26 cellular contexts compared by ENCODE assay signal in the genomic region with DNA sequence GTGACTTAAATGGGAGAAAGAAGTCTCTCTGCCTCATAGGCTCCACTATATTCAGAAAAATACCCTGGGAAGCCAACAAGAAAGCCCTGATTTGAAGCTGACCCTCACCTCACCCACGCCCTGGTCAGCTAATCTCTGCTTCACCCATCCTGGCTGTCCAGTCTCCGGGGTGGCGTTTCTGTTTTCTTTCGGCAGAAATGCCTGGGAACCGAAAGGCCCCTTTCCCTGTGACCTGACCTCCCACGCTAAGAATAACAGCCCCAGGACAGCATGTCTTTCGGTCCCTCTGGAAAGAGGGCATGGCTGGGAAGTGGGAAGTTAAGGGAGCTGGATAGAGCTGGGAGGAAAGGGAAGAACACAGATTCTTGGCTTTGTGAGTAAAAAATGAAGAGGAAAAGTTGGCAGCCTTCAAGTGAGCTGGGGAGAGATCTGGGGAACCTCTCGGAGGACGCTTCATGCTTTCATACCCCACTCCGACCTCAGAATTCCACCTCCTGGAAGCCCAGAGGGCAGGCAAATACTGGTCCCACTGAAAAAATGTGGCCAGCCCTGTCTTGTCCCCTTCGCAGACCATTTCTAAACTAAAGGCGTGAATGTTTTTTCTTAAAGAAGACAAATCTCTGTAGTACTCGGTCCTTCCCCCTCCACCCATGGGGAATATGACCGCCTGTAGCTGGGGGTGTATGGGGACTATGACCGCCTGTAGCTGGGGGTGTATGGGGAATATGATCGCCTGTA.
DNase-seq lines count a peak whose midpoint lies in the region; ATAC-seq and TF ChIP-seq lines count a peak whose summit lies in the region.
"Had no signal": no experiment of that assay in that cellular context is flagged by ENCODE, and none has a peak within 500 bp of the region (broad histone marks: within the 10 kb centered on the region; RNA-seq: fewer than 3 reads in every experiment).

No MANE protein-coding gene starts in this region.

- no peak for TF ChIP-seq POLR2A in suprapubic skin (IDR thresholded peaks at IDR 0.05)

- H3K4me3 ChIP-seq in fibroblast of villous mesenchyme (ENCODE audit: low read depth, low read length) (no peak overlapping the region), mesodermal cell (ENCODE audit: extremely low read depth, insufficient read depth, low read length, poor library complexity, severe bottlenecking) (no peak overlapping the region), suprapubic skin (no peak overlapping the region)
- H3K4me3 ChIP-seq: esophagus muscularis mucosa, gastroesophageal sphincter, SJSA1, skin epidermis, thoracic aorta had no signal

- peaks cover 6% of the 10 kb centered on the region for H3K9me3 ChIP-seq in mesodermal cell (ENCODE audit: control insufficient read depth, low read length)
- H3K9me3 ChIP-seq in suprapubic skin, result no peaks in the 10 kb centered on the region
- H3K9me3 ChIP-seq: BE2C, esophagus muscularis mucosa, gastroesophageal sphincter, SJSA1, thoracic aorta had no signal

- no peak for TF ChIP-seq EP300 in suprapubic skin (IDR thresholded peaks at IDR 0.05)

- peaks cover 3% of the 10 kb centered on the region for H3K27me3 ChIP-seq in suprapubic skin
- H3K27me3 ChIP-seq: esophagus muscularis mucosa, gastroesophageal sphincter, SJSA1 had no signal

- WGBS in mesodermal cell (ENCODE audit: insufficient coverage in 2 of 2), 2 experiments, result 93 to 95% methylated on average over 7 to 9 of the region's 16 CpGs
- WGBS in suprapubic skin, result 62% methylated on average over 16 of the region's 16 CpGs

- H3K4me1 ChIP-seq in mesodermal cell (ENCODE audit: control insufficient read depth, insufficient read depth, low read length, poor library complexity, severe bottlenecking), result peaks cover 18% of the 10 kb centered on the region
- H3K4me1 ChIP-seq in suprapubic skin, result no peaks in the 10 kb centered on the region
- H3K4me1 ChIP-seq: BE2C, esophagus muscularis mucosa, gastroesophageal sphincter, SJSA1 had no signal

- H3K36me3 ChIP-seq in mesodermal cell (ENCODE audit: control insufficient read depth, insufficient read depth, low read length) (no peaks in the 10 kb centered on the region), suprapubic skin (no peaks in the 10 kb centered on the region)
- H3K36me3 ChIP-seq: BE2C, SJSA1 had no signal

- TF ChIP-seq CTCF in fibroblast of villous mesenchyme (IDR thresholded peaks at IDR 0.05; ENCODE audit: insufficient read depth, low read depth, low read length) (no peak), suprapubic skin (IDR thresholded peaks at IDR 0.05) (no peak)

- peak overlapping the region; percentile 1 for H3K27ac ChIP-seq in mesodermal cell (ENCODE audit: low read depth, low read length, severe bottlenecking)
- H3K27ac ChIP-seq in suprapubic skin, result no peak overlapping the region
- H3K27ac ChIP-seq: SJSA1 had no signal

- DNase-seq in RPMI7951 (ENCODE audit: low read depth), result peak; percentile 24
- DNase-seq in fibroblast of villous mesenchyme (ENCODE audit: low read depth), result peak; percentile 29
- DNase-seq in suprapubic skin (ENCODE audit: low spot score in 2 of 2), result peak; percentile 40 to 75
- DNase-seq in CD1c-positive myeloid dendritic cell (ENCODE audit: extremely low spot score), result no peak
- DNase-seq in hypothalamus (lab: John Stamatoyannopoulos, UW), result no peak
- no peak for DNase-seq in NCI-H1417 (lab: John Stamatoyannopoulos, UW)
- DNase-seq: activated CD4-positive, alpha-beta T cell treated with anti-CD3 and anti-CD28 coated beads for 36 hours; activated naive CD4-positive, alpha-beta T cell treated with anti-CD3 and anti-CD28 coated beads for 36 hours; activated T-cell treated with anti-CD3 and anti-CD28 coated beads, Interleukin-2, amount 50 U/mL, for 48 hours; amniotic stem cell; BE2C; cerebellar nuclear complex; effector memory CD8-positive, alpha-beta T cell; kidney; NCI-H1092 treated with DMSO at 0.1 percent for 48 hours; NCI-H2081; NCI-H510A treated with DMSO at 0.1 percent for 48 hours had no signal

- ATAC-seq in GM18511 (IDR thresholded peaks at IDR 0.05; ENCODE audit: unreplicated experiment), result no peak
- ATAC-seq: activated CD4-positive, alpha-beta T cell treated with anti-CD3 and anti-CD28 coated beads for 36 hours; effector memory CD8-positive, alpha-beta T cell; gastroesophageal sphincter; Panc1; stimulated activated memory B cell treated with anti-CD40 and anti-IgM and Interleukin-4, amounts not matched to agents 10 μg/mL and 1 μg/mL and 100 μg/mL, for 72 hours had no signal

Comparison
In these comparisons a context has a peak if more than half of its experiments do, and no peak if none do; other contexts are left out.
1. DNase-seq: peak in RPMI7951 (single experiment), fibroblast of villous mesenchyme (single experiment) and suprapubic skin (2 of 2); none in CD1c-positive myeloid dendritic cell (single experiment), hypothalamus (0 of 51) and NCI-H1417 (0 of 3).